In genomic region chr20:17617212-17617867, GRCh38 we compare ENCODE assay signal across 8 cellular contexts. TPM values are rescaled to one million over a fixed set of nuclear protein-coding genes. Genes with fewer than 3 reads are reported as not detected.
DNase-seq lines count a peak whose midpoint lies in the region; ATAC-seq, FAIRE-seq and TF ChIP-seq lines count a peak whose summit lies in the region.

No MANE protein-coding gene starts in this region.

- no peaks in the 10 kb centered on the region for H3K79me2 ChIP-seq in HepG2 (ENCODE audit: insufficient read depth, low read length)

- H3K4me1 Mint-ChIP-seq in stimulated activated naive B cell treated with anti-CD40 and anti-IgM and Interleukin-4, amounts not matched to agents 10 μg/mL and 1 μg/mL and 100 μg/mL, for 72 hours = peaks cover 7 to 11% of the 10 kb centered on the region in 2 donors

- H3K4me3 Mint-ChIP-seq in stimulated activated naive B cell treated with anti-CD40 and anti-IgM and Interleukin-4, amounts not matched to agents 10 μg/mL and 1 μg/mL and 100 μg/mL, for 72 hours = no peak overlapping the region

- no peak for TF ChIP-seq POLR2A in HepG2 (IDR thresholded peaks at IDR 0.05; ENCODE audit: insufficient read depth in 1 of 2, low read depth in 2 of 2, low read length in 2 of 2)

- no peak overlapping the region for H3K4me3 ChIP-seq in HepG2 (replicated peaks in 1 of 3; ENCODE audit: insufficient read depth in 1 of 3, low read depth in 2 of 3, low read length in 3 of 3)

- peak; percentile 77 for TF ChIP-seq RAD21 in HepG2 (CRISPR knock-in tag; IDR thresholded peaks at IDR 0.05)

- H3K9me3 ChIP-seq in HepG2 (ENCODE audit: low read length) = no peaks in the 10 kb centered on the region

- H3K27me3 ChIP-seq in HepG2 (ENCODE audit: control insufficient read depth in 1 of 2, insufficient read depth in 2 of 2, low read length in 2 of 2) = no peaks in the 10 kb centered on the region

- no peaks in the 10 kb centered on the region for H3K9me3 Mint-ChIP-seq in stimulated activated naive B cell treated with anti-CD40 and anti-IgM and Interleukin-4, amounts not matched to agents 10 μg/mL and 1 μg/mL and 100 μg/mL, for 72 hours

- peak; percentile 74 for FAIRE-seq in HepG2 (lab: Jason Lieb, UNC)

- WGBS in HepG2 (ENCODE audit: low lambda C conversion rate) = 90% methylated on average over 14 of the region's 15 CpGs

- TF ChIP-seq EP300 in HepG2 (IDR thresholded peaks at IDR 0.05; ENCODE audit: low read depth in 2 of 2, low read length in 2 of 2) (no peak), HepG2 (CRISPR knock-in tag; IDR thresholded peaks at IDR 0.05; ENCODE audit: borderline replicate concordance) (no peak)

- DNase-seq in Daoy (ENCODE audit: low read depth) = peak; percentile 64
- DNase-seq in T-helper 9 cell = peak; percentile 30
- peak; percentile 21 for DNase-seq in central memory CD4-positive, alpha-beta T cell
- DNase-seq in HepG2 (ENCODE audit: low spot score) = peak; percentile 42
- no peak for DNase-seq in stimulated activated naive B cell treated with anti-CD40 and anti-IgM and Interleukin-4, amounts not matched to agents 10 μg/mL and 1 μg/mL and 100 μg/mL, for 72 hours
- DNase-seq in NCI-H446 treated with DMSO at 0.1 percent for 48 hours (lab: John Stamatoyannopoulos, UW) = no peak

- peak overlapping the region; percentile 9 for H3K27ac Mint-ChIP-seq in stimulated activated naive B cell treated with anti-CD40 and anti-IgM and Interleukin-4, amounts not matched to agents 10 μg/mL and 1 μg/mL and 100 μg/mL, for 72 hours

- TF ChIP-seq CTCF in LNCAP (IDR thresholded peaks at IDR 0.05) (peak; percentile 79), HepG2 (CRISPR knock-in tag; IDR thresholded peaks at IDR 0.05) (peak; percentile 84)

- CTCF ChIA-PET in HepG2 (lab: Yijun Ruan, JAX; ENCODE audit: low intra/inter-chr PET ratio, low total read pairs) = interaction anchor here (1.5 to 3.3 kb wide), 2 partner anchors 81 to 112 kb away, joined by 6 to 47 read pairs; no protein-coding TSS in a partner anchor

- H3K27me3 Mint-ChIP-seq in stimulated activated naive B cell treated with anti-CD40 and anti-IgM and Interleukin-4, amounts not matched to agents 10 μg/mL and 1 μg/mL and 100 μg/mL, for 72 hours = no peaks in the 10 kb centered on the region

- intact Hi-C loops in HepG2 (cut with micrococcal nuclease; ENCODE audit: unreplicated experiment) = loop anchor here (1.0 kb wide), 2 partner anchors 80 to 112 kb away; no protein-coding TSS in a partner anchor

- H3K27ac ChIP-seq in HepG2 (ENCODE audit: extremely low read length, insufficient read depth, low read length) = no peak overlapping the region

- no peak overlapping the region for H3K9ac ChIP-seq in HepG2 (ENCODE audit: insufficient read depth, low read depth, low read length)

- H4K20me1 ChIP-seq in HepG2 (ENCODE audit: insufficient read depth, low read length) = peaks cover 28% of the 10 kb centered on the region; the same call in 1 of the 2 replicates

- H3K4me1 ChIP-seq in HepG2 (ENCODE audit: insufficient read depth, low read length) = peaks cover 13% of the 10 kb centered on the region

- no TSS peak for BruUV-seq in HepG2 (replicated peaks; lab: Mats Ljungman, UMichigan)

- peaks cover 71 to 84% of the 10 kb centered on the region in 2 experiments for H3K36me3 ChIP-seq in HepG2 (replicated peaks in 1 of 2; ENCODE audit: control insufficient read depth in 1 of 2, insufficient read depth in 2 of 2, low read length in 2 of 2)

- in situ Hi-C loops in HepG2 (cut with HindIII; ENCODE audit: extremely low pct_ligation_motif_present, low pct_unique_long_range_greater_than_20kb) = no loop called here

- ATAC-seq in HepG2 (peak; percentile 35), GM18861 (IDR thresholded peaks at IDR 0.05; ENCODE audit: unreplicated experiment) (no peak)
- ATAC-seq in stimulated activated naive B cell treated with anti-CD40 and anti-IgM and Interleukin-4, amounts not matched to agents 10 μg/mL and 1 μg/mL and 100 μg/mL, for 72 hours (replicated peaks) = peak; percentile 64 to 75

- no peak overlapping the region for H2AFZ ChIP-seq in HepG2 (ENCODE audit: low read length)

- POLR2A ChIA-PET in HepG2 (lab: Yijun Ruan, JAX) = no interaction called here

- H3K4me2 ChIP-seq in HepG2 (ENCODE audit: low read depth, low read length) = no peak overlapping the region

- peaks cover 33 to 43% of the 10 kb centered on the region in 2 donors for H3K36me3 Mint-ChIP-seq in stimulated activated naive B cell treated with anti-CD40 and anti-IgM and Interleukin-4, amounts not matched to agents 10 μg/mL and 1 μg/mL and 100 μg/mL, for 72 hours

TF ChIP-seq in HepG2, 621 proteins besides CTCF, POLR2A, EP300 and RAD21 (continues in another document):
- no peak for TF ChIP-seq KDM6A (CRISPR knock-in tag; IDR thresholded peaks at IDR 0.05; ENCODE audit: low read depth)
- TF ChIP-seq ZFY (CRISPR knock-in tag; IDR thresholded peaks at IDR 0.05) = peak; percentile 19; the same call in 1 of the 2 replicates
- TF ChIP-seq ETV5 (CRISPR knock-in tag; IDR thresholded peaks at IDR 0.05; ENCODE audit: borderline replicate concordance) = 0 out of 2 replicates have a peak, but pooled peaks have one; percentile 24
- TF ChIP-seq, protein P1, sequence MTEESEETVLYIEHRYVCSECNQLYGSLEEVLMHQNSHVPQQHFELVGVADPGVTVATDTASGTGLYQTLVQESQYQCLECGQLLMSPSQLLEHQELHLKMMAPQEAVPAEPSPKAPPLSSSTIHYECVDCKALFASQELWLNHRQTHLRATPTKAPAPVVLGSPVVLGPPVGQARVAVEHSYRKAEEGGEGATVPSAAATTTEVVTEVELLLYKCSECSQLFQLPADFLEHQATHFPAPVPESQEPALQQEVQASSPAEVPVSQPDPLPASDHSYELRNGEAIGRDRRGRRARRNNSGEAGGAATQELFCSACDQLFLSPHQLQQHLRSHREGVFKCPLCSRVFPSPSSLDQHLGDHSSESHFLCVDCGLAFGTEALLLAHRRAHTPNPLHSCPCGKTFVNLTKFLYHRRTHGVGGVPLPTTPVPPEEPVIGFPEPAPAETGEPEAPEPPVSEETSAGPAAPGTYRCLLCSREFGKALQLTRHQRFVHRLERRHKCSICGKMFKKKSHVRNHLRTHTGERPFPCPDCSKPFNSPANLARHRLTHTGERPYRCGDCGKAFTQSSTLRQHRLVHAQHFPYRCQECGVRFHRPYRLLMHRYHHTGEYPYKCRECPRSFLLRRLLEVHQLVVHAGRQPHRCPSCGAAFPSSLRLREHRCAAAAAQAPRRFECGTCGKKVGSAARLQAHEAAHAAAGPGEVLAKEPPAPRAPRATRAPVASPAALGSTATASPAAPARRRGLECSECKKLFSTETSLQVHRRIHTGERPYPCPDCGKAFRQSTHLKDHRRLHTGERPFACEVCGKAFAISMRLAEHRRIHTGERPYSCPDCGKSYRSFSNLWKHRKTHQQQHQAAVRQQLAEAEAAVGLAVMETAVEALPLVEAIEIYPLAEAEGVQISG (CRISPR knock-in tag; IDR thresholded peaks at IDR 0.05) = 0 out of 2 replicates have a peak, but pooled peaks have one; percentile 27
- TF ChIP-seq PHF5A (CRISPR knock-in tag; IDR thresholded peaks at IDR 0.05; ENCODE audit: low read depth, unreplicated experiment) = peak; percentile 17
- peak; percentile 91 for TF ChIP-seq RBM22 (optimal IDR thresholded peaks at IDR 0.05; ENCODE audit: low read length)
- no peak for TF ChIP-seq TEAD2 (CRISPR knock-in tag; IDR thresholded peaks at IDR 0.05)
- TF ChIP-seq, protein P2, sequence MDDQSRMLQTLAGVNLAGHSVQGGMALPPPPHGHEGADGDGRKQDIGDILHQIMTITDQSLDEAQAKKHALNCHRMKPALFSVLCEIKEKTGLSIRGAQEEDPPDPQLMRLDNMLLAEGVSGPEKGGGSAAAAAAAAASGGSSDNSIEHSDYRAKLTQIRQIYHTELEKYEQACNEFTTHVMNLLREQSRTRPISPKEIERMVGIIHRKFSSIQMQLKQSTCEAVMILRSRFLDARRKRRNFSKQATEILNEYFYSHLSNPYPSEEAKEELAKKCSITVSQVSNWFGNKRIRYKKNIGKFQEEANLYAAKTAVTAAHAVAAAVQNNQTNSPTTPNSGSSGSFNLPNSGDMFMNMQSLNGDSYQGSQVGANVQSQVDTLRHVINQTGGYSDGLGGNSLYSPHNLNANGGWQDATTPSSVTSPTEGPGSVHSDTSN (CRISPR knock-in tag; IDR thresholded peaks at IDR 0.05; ENCODE audit: borderline replicate concordance) = 0 out of 2 replicates have a peak, but pooled peaks have one; percentile 49
- TF ChIP-seq SP4 (CRISPR knock-in tag; IDR thresholded peaks at IDR 0.05) = 0 out of 2 replicates have a peak, but pooled peaks have one; percentile 19
- TF ChIP-seq MAZ (IDR thresholded peaks at IDR 0.05; ENCODE audit: borderline replicate concordance, low read depth, low read length) = no peak
- TF ChIP-seq MAZ (CRISPR knock-in tag; IDR thresholded peaks at IDR 0.05; ENCODE audit: low read depth) = 0 out of 2 replicates have a peak, but pooled peaks have one; percentile 19

RNA-seq across cellular contexts. Expression of gene DSTN, which starts 47.5 kb away (rescaled TPM):
- 222 and 242 TPM in 2 replicates for total RNA-seq in Daoy (2014; rRNA removed; shearing (Covaris generic))
- 106 and 164 TPM in 2 replicates for total RNA-seq in HepG2 (2016; rRNA removed; fragmentation: Illumina TruSeq; extraction: Trizol)
- total RNA-seq in HepG2 (2016; cell fraction: cytosol; rRNA removed; fragmentation: Illumina TruSeq; extraction: Trizol; ENCODE audit: low read depth) = 28.2 and 36.3 TPM in 2 replicates
- 120 and 172 TPM in 2 replicates for total RNA-seq in HepG2 (2016; cell fraction: insoluble cytoplasmic fraction; rRNA removed; fragmentation: Illumina TruSeq; extraction: Trizol)
- total RNA-seq in HepG2 (2016; cell fraction: membrane; rRNA removed; fragmentation: Illumina TruSeq; extraction: Trizol) = 94.4 and 96.0 TPM in 2 replicates
- total RNA-seq in HepG2 (2016; cell fraction: nucleus; rRNA removed; fragmentation: Illumina TruSeq; extraction: Trizol) = 46.1 and 50.0 TPM in 2 replicates
- 21.8 and 27.6 TPM in 2 replicates for polyA plus RNA-seq in HepG2 (2011; rRNA removed)
- polyA plus RNA-seq in HepG2 (2011; cell fraction: cytosol; rRNA removed) = 11.0 and 20.0 TPM in 2 replicates
- 8.1 and 11.6 TPM in 2 replicates for polyA plus RNA-seq in HepG2 (2011; cell fraction: nucleus; rRNA removed)
- 74.6 and 95.1 TPM in 2 replicates for polyA plus RNA-seq in HepG2 (2012)
- 77.0 and 95.4 TPM in 2 replicates for polyA plus RNA-seq in HepG2 (2016; cell fraction: cytosol; fragmentation: Illumina TruSeq; extraction: Trizol; ENCODE audit: low read depth)
- 263 and 281 TPM in 2 replicates for polyA plus RNA-seq in HepG2 (2016; cell fraction: insoluble cytoplasmic fraction; fragmentation: Illumina TruSeq; extraction: Trizol; ENCODE audit: low read depth)
- 120 and 139 TPM in 2 replicates for polyA plus RNA-seq in HepG2 (2016; cell fraction: membrane; fragmentation: Illumina TruSeq; extraction: Trizol; ENCODE audit: low read depth)
- 108 and 109 TPM in 2 replicates for polyA plus RNA-seq in HepG2 (2016; cell fraction: nucleus; fragmentation: Illumina TruSeq; extraction: Trizol; ENCODE audit: insufficient read depth, low read depth)
- polyA minus RNA-seq in HepG2 (2011; rRNA and poly(A)+ RNA removed; ENCODE audit: low replicate concordance) = 1.3 and 4.9 TPM in 2 replicates
- polyA minus RNA-seq in HepG2 (2011; cell fraction: cytosol; rRNA and poly(A)+ RNA removed) = 15.3 and 15.9 TPM in 2 replicates
- 5.8 and 7.6 TPM in 2 replicates for polyA minus RNA-seq in HepG2 (2011; cell fraction: nucleus; rRNA and poly(A)+ RNA removed)

Comparison
In these comparisons a context has a peak if more than half of its experiments do, and no peak if none do; other contexts are left out.
1. DNase-seq: peak in Daoy (single experiment), T-helper 9 cell (single experiment), central memory CD4-positive, alpha-beta T cell (single experiment) and HepG2 (single experiment); none in stimulated activated naive B cell treated with anti-CD40 and anti-IgM and Interleukin-4, amounts not matched to agents 10 μg/mL and 1 μg/mL and 100 μg/mL, for 72 hours (single experiment) and NCI-H446 treated with DMSO at 0.1 percent for 48 hours (single experiment).